Comparison of ENCODE assay signal across 8 cellular contexts in genomic region chr1:229557913-229558414, GRCh38. TPM values are rescaled to one million over a fixed set of nuclear protein-coding genes. Genes with fewer than 3 reads are reported as not detected.
A peak's percentile ranks its signal among the peaks of the same experiment; 100 is the strongest.
DNase-seq lines count a peak whose midpoint lies in the region; ATAC-seq, FAIRE-seq and TF ChIP-seq lines count a peak whose summit lies in the region.

No MANE protein-coding gene starts in this region.

- peak overlapping the region; percentile 85 for H3K4me3 Mint-ChIP-seq in activated naive CD8-positive, alpha-beta T cell treated with anti-CD3 and anti-CD28 coated beads for 36 hours

- H3K27ac ChIP-seq in RWPE2 (ENCODE audit: poor library complexity, severe bottlenecking) (peak overlapping the region; percentile 52), left ventricle myocardium inferior (replicated peaks) (peak overlapping the region; percentile 98)

- no peak for FAIRE-seq in RCC 7860 (lab: Jason Lieb, UNC)

- no peaks in the 10 kb centered on the region for H3K9me3 Mint-ChIP-seq in activated naive CD8-positive, alpha-beta T cell treated with anti-CD3 and anti-CD28 coated beads for 36 hours

- H3K27me3 ChIP-seq in RWPE2 (ENCODE audit: insufficient read depth, poor library complexity, severe bottlenecking): no peaks in the 10 kb centered on the region
- no peaks in the 10 kb centered on the region for H3K27me3 ChIP-seq in left ventricle myocardium inferior (ENCODE audit: low read depth)

- no peak for DNase-seq in AG09309 (ENCODE audit: low read depth)
- DNase-seq in RWPE2 (ENCODE audit: low spot score): no peak
- DNase-seq in activated naive CD8-positive, alpha-beta T cell treated with anti-CD3 and anti-CD28 coated beads for 36 hours: peak; percentile 53
- DNase-seq in left ventricle myocardium inferior: peak; percentile 46
- DNase-seq in posterior cingulate gyrus: peak; percentile 35 to 90 (median 48)
- no peak for DNase-seq in RCC 7860 (ENCODE audit: low spot score)

- peaks cover 35% of the 10 kb centered on the region for H3K4me1 Mint-ChIP-seq in activated naive CD8-positive, alpha-beta T cell treated with anti-CD3 and anti-CD28 coated beads for 36 hours

- no peaks in the 10 kb centered on the region for H3K27me3 Mint-ChIP-seq in activated naive CD8-positive, alpha-beta T cell treated with anti-CD3 and anti-CD28 coated beads for 36 hours

- intact Hi-C loops in left ventricle myocardium inferior (cut with micrococcal nuclease): no loop called here
- intact Hi-C loops in posterior cingulate gyrus (cut with DNase I): loop anchor here (1.0 to 2.0 kb wide), 3 partner anchors 21 to 67 kb away; partner anchors contain the start of gene NUP133

- no peaks in the 10 kb centered on the region for H3K9me3 ChIP-seq in RWPE2 (ENCODE audit: severe bottlenecking)
- H3K9me3 ChIP-seq in left ventricle myocardium inferior (replicated peaks): no peaks in the 10 kb centered on the region

- TF ChIP-seq CTCF in AG09309 (IDR thresholded peaks at IDR 0.05; ENCODE audit: control insufficient read depth, insufficient read depth, low read depth, low read length, missing control alignments) (no peak), RWPE2 (IDR thresholded peaks at IDR 0.05; ENCODE audit: poor library complexity, severe bottlenecking) (no peak), left ventricle myocardium inferior (IDR thresholded peaks at IDR 0.05; ENCODE audit: borderline replicate concordance) (no peak)

- no peaks in the 10 kb centered on the region for H3K36me3 ChIP-seq in RWPE2 (ENCODE audit: low read depth)
- no peaks in the 10 kb centered on the region for H3K36me3 ChIP-seq in left ventricle myocardium inferior

- peak overlapping the region; percentile 82 for H3K27ac Mint-ChIP-seq in activated naive CD8-positive, alpha-beta T cell treated with anti-CD3 and anti-CD28 coated beads for 36 hours

- H3K36me3 Mint-ChIP-seq in activated naive CD8-positive, alpha-beta T cell treated with anti-CD3 and anti-CD28 coated beads for 36 hours: peaks cover 2% of the 10 kb centered on the region

- H3K4me3 ChIP-seq in AG09309 (ENCODE audit: control insufficient read depth, low read depth, low read length) (peak overlapping the region; percentile 71), RWPE2 (ENCODE audit: severe bottlenecking) (peak overlapping the region; percentile 95), left ventricle myocardium inferior (peak overlapping the region; percentile 88)

- peak; percentile 33 for ATAC-seq in GM18868 (IDR thresholded peaks at IDR 0.05; ENCODE audit: unreplicated experiment)
- ATAC-seq in HG03066 (IDR thresholded peaks at IDR 0.05; ENCODE audit: low read depth, unreplicated experiment): peak; percentile 34
- ATAC-seq in RWPE2 (ENCODE audit: low read depth): 0 out of 3 replicates have a peak, but pooled peaks have one; percentile 3

- H3K4me1 ChIP-seq in RWPE2 (ENCODE audit: insufficient read depth, poor library complexity, severe bottlenecking) (no peaks in the 10 kb centered on the region), left ventricle myocardium inferior (peaks cover 52% of the 10 kb centered on the region)

RNA-seq across cellular contexts. Expression of gene ABCB10, which starts 0.5 kb away (rescaled TPM):
- 10 to 100 TPM; 36.8 to 37.8 TPM for total RNA-seq in activated naive CD8-positive, alpha-beta T cell treated with anti-CD3 and anti-CD28 coated beads for 36 hours
- total RNA-seq in left ventricle myocardium inferior: 9.3 TPM

RNA-seq across cellular contexts. Expression of gene NUP133, which starts 49.8 kb away (rescaled TPM):
- 10 to 100 TPM; 62.7 to 64.8 TPM for total RNA-seq in activated naive CD8-positive, alpha-beta T cell treated with anti-CD3 and anti-CD28 coated beads for 36 hours
- total RNA-seq in left ventricle myocardium inferior: 31.3 TPM

Comparison
In these comparisons a context has a peak if more than half of its experiments do, and no peak if none do; other contexts are left out.
1. DNase-seq: peak in activated naive CD8-positive, alpha-beta T cell treated with anti-CD3 and anti-CD28 coated beads for 36 hours (single experiment), left ventricle myocardium inferior (single experiment) and posterior cingulate gyrus (10 of 10); none in AG09309 (single experiment), RWPE2 (single experiment) and RCC 7860 (single experiment).
2. Peak in every context shown above with its lines, with median percentiles within 50 percentile points of each other: H3K4me3 ChIP-seq and ATAC-seq.